Comparison of ENCODE assay signal across 9 cellular contexts in the genomic region with DNA sequence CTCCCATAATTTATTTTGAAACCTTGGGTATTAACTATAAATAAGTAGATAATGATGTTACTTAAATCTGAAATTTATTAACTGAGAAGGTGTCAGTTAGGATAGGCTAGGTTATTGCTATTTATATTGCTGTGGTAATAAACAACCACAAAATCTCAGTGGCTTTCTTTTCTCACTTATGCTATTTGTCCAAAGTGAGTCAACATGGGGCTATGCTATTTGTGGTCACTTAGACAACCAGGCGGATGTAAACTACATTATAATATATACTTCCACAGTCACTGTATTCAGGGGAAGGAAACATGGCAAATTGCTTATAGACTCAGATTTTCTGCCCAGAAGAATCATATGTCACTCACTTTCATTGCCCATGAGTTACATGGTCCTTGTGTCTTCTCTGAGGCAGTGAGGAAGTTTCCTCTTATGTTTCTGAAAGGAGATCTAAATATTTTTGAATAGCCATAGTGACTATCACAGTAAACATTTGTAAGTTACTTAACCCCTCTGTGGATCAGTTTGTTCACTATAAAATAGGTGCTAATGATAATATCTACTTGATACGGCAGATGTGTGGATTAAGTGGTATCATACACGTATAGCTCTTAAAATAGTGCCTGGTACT. TPM values are rescaled to one million over a fixed set of nuclear protein-coding genes. Genes with fewer than 3 reads are reported as not detected.
DNase-seq lines count a peak whose midpoint lies in the region; ATAC-seq and TF ChIP-seq lines count a peak whose summit lies in the region.
"Had no signal": no experiment of that assay in that cellular context is flagged by ENCODE, and none has a peak within 500 bp of the region (broad histone marks: within the 10 kb centered on the region; RNA-seq: fewer than 3 reads in every experiment).

No MANE protein-coding gene starts in this region.

- H3K4me3 ChIP-seq in MG63 = no peak overlapping the region

- DNase-seq in RWPE1 (ENCODE audit: low spot score) (peak; percentile 18), renal cortical epithelial cell (ENCODE audit: low read depth) (peak; percentile 73), DMS153 (lab: John Stamatoyannopoulos, UW) (no peak), cardiac septum (ENCODE audit: low spot score) (no peak), MG63 (no peak)
- DNase-seq: effector CD4-positive, alpha-beta T cell; NCI-H2029 treated with DMSO at 0.1 percent for 48 hours had no signal

- no peaks in the 10 kb centered on the region for H3K36me3 ChIP-seq in MG63

- POLR2A ChIA-PET in RWPE1 (lab: Yijun Ruan, JAX; ENCODE audit: low non-redundant PET) = no interaction called here

- no peak overlapping the region for H3K27ac ChIP-seq in RWPE1

- H3K27me3 ChIP-seq in MG63 = no peaks in the 10 kb centered on the region

- H3K9me3 ChIP-seq in MG63 = no peaks in the 10 kb centered on the region

- peak; percentile 80 for ATAC-seq in GM19043 (IDR thresholded peaks at IDR 0.05; ENCODE audit: low read depth, unreplicated experiment)
- ATAC-seq in HG02938 (IDR thresholded peaks at IDR 0.05; ENCODE audit: unreplicated experiment) = peak; percentile 86

- intact Hi-C loops in cardiac septum (cut with DNase I) = no loop called here

- TF ChIP-seq CTCF in RWPE1 (conservative IDR thresholded peaks at IDR 0.05; ENCODE audit: low read depth) = no peak

- CTCF ChIA-PET in RWPE1 (lab: Yijun Ruan, JAX) = interaction anchor here (0.7 kb wide), 1 partner anchor 21 kb away, joined by 3 read pairs; no protein-coding TSS in a partner anchor

RNA-seq across cellular contexts. Expression of gene HMG20A, which starts 19.8 kb away (rescaled TPM):
- total RNA-seq in renal cortical epithelial cell (22.4 and 48.6 TPM in 2 replicates), cardiac septum (36.0 TPM)
- 6.2 and 6.8 TPM in 2 replicates for total RNA-seq in MG63 (2014; rRNA removed; shearing (Covaris generic); ENCODE audit: low replicate concordance)

RNA-seq across cellular contexts. Expression of gene PEAK1, which starts 20.6 kb away (rescaled TPM):
- total RNA-seq in renal cortical epithelial cell (15.6 and 58.0 TPM in 2 replicates), cardiac septum (132 TPM)
- total RNA-seq in MG63 (2014; rRNA removed; shearing (Covaris generic); ENCODE audit: low replicate concordance) = 22.3 and 71.9 TPM in 2 replicates

Comparison
In these comparisons a context has a peak if more than half of its experiments do, and no peak if none do; other contexts are left out.
1. DNase-seq: peak in RWPE1 (single experiment) and renal cortical epithelial cell (single experiment); none in DMS153 (single experiment), cardiac septum (single experiment) and MG63 (single experiment).